ENCODE assay signal across 39 cellular contexts in genomic region chr2:174148833-174149232, GRCh38.
"Had no signal": no experiment of that assay in that cellular context is flagged by ENCODE, and none has a peak within 500 bp of the region (broad histone marks: within the 10 kb centered on the region; RNA-seq: fewer than 3 reads in every experiment).

No MANE protein-coding gene starts in this region.

- H3K27me3 Mint-ChIP-seq: activated B cell treated with CpG ODN at 0.5 μM for 24 hours; activated CD4-positive, alpha-beta memory T cell treated with anti-CD3 and anti-CD28 coated beads for 36 hours; activated CD4-positive, alpha-beta T cell treated with anti-CD3 and anti-CD28 coated beads, Interleukin-2, amount 10 ng/mL, durations not matched to agents 24 days and 14 days; activated CD8-positive, alpha-beta T cell treated with anti-CD3 and anti-CD28 coated beads for 36 hours; activated naive CD4-positive, alpha-beta T cell treated with anti-CD3 and anti-CD28 coated beads, Interleukin-2, amount 50 U/mL, for 24 hours; activated naive CD8-positive, alpha-beta T cell; activated naive CD8-positive, alpha-beta T cell treated with anti-CD3 and anti-CD28 coated beads, Interleukin-2, amount 10 ng/mL, durations not matched to agents 7 days and 5 days; activated naive CD8-positive, alpha-beta T cell treated with anti-CD3 and anti-CD28 coated beads, Interleukin-2, amount 50 U/mL, for 24 hours; activated T-helper 17 cell treated with anti-CD3 and anti-CD28 coated beads, Interleukin-2, amount 50 U/mL, for 72 hours; brain; central memory CD8-positive, alpha-beta T cell had no signal

- H3K9me3 ChIP-seq: ascending aorta had no signal

- H3K27me3 ChIP-seq: ascending aorta, cardiac muscle cell had no signal

- H3K4me3 Mint-ChIP-seq: activated B cell treated with CpG ODN at 0.5 μM for 24 hours; activated CD4-positive, alpha-beta memory T cell treated with anti-CD3 and anti-CD28 coated beads for 36 hours; activated CD4-positive, alpha-beta T cell treated with anti-CD3 and anti-CD28 coated beads, Interleukin-2, amount 10 ng/mL, durations not matched to agents 24 days and 14 days; activated CD8-positive, alpha-beta T cell treated with anti-CD3 and anti-CD28 coated beads for 36 hours; activated naive CD4-positive, alpha-beta T cell treated with anti-CD3 and anti-CD28 coated beads for 36 hours; activated naive CD4-positive, alpha-beta T cell treated with anti-CD3 and anti-CD28 coated beads, Interleukin-2, amount 50 U/mL, for 24 hours; activated naive CD8-positive, alpha-beta T cell; activated naive CD8-positive, alpha-beta T cell treated with anti-CD3 and anti-CD28 coated beads, Interleukin-2, amount 10 ng/mL, durations not matched to agents 7 days and 5 days; activated naive CD8-positive, alpha-beta T cell treated with anti-CD3 and anti-CD28 coated beads, Interleukin-2, amount 50 U/mL, for 24 hours; activated T-cell treated with anti-CD3 and anti-CD28 coated beads, Interleukin-2, amount 50 U/mL, for 4 hours; activated T-cell treated with anti-CD3 and anti-CD28 coated beads, Interleukin-2, amount 50 U/mL, for 72 hours; activated T-helper 1 cell treated with anti-CD3 and anti-CD28 coated beads, Interleukin-12 subunit alpha, Interleukin-12 subunit beta, Interleukin-2, Interleukin-4 antibody, amounts not matched to agents 30 ng/mL and 10 ng/mL and 1 ng/mL, durations not matched to agents 14 hours and 24 hours and 36 hours; activated T-helper 17 cell treated with anti-CD3 and anti-CD28 coated beads, Interleukin-2, amount 50 U/mL, for 72 hours; brain; central memory CD8-positive, alpha-beta T cell; T-helper 1 cell treated with Interleukin-12 subunit alpha and Interleukin-12 subunit beta and Interleukin-4 antibody, amounts not matched to agents 30 μg/mL and 1 μg/mL, for 36 hours; T-helper 2 cell treated with Interferon-gamma antibody and Interleukin-4, amounts not matched to agents 5 μg/mL and 100 μg/mL, for 36 hours had no signal

- H3K4me3 ChIP-seq: ascending aorta, cardiac muscle cell had no signal

- H3K4me1 Mint-ChIP-seq: activated B cell treated with CpG ODN at 0.5 μM for 24 hours; activated naive CD4-positive, alpha-beta T cell treated with anti-CD3 and anti-CD28 coated beads, Interleukin-2, amount 50 U/mL, for 24 hours; activated naive CD8-positive, alpha-beta T cell treated with anti-CD3 and anti-CD28 coated beads, Interleukin-2, amount 50 U/mL, for 24 hours; activated T-helper 17 cell treated with anti-CD3 and anti-CD28 coated beads, Interleukin-2, amount 50 U/mL, for 72 hours had no signal

- H3K27ac Mint-ChIP-seq: activated B cell treated with CpG ODN at 0.5 μM for 24 hours; activated CD4-positive, alpha-beta memory T cell treated with anti-CD3 and anti-CD28 coated beads for 36 hours; activated CD4-positive, alpha-beta T cell treated with anti-CD3 and anti-CD28 coated beads, Interleukin-2, amount 10 ng/mL, durations not matched to agents 24 days and 14 days; activated CD8-positive, alpha-beta T cell treated with anti-CD3 and anti-CD28 coated beads for 36 hours; activated naive CD4-positive, alpha-beta T cell treated with anti-CD3 and anti-CD28 coated beads for 36 hours; activated naive CD4-positive, alpha-beta T cell treated with anti-CD3 and anti-CD28 coated beads, Interleukin-2, amount 50 U/mL, for 24 hours; activated naive CD8-positive, alpha-beta T cell; activated naive CD8-positive, alpha-beta T cell treated with anti-CD3 and anti-CD28 coated beads, Interleukin-2, amount 10 ng/mL, durations not matched to agents 7 days and 5 days; activated naive CD8-positive, alpha-beta T cell treated with anti-CD3 and anti-CD28 coated beads, Interleukin-2, amount 50 U/mL, for 24 hours; activated T-cell treated with anti-CD3 and anti-CD28 coated beads, Interleukin-2, amount 50 U/mL, for 72 hours; activated T-helper 1 cell treated with anti-CD3 and anti-CD28 coated beads, Interleukin-12 subunit alpha, Interleukin-12 subunit beta, Interleukin-2, Interleukin-4 antibody, amounts not matched to agents 30 ng/mL and 10 ng/mL and 1 ng/mL, durations not matched to agents 14 hours and 24 hours and 36 hours; activated T-helper 17 cell treated with anti-CD3 and anti-CD28 coated beads, Interleukin-2, amount 50 U/mL, for 72 hours; brain; T-helper 1 cell treated with Interleukin-12 subunit alpha and Interleukin-12 subunit beta and Interleukin-4 antibody, amounts not matched to agents 30 μg/mL and 1 μg/mL, for 36 hours; T-helper 2 cell treated with Interferon-gamma antibody and Interleukin-4, amounts not matched to agents 5 μg/mL and 100 μg/mL, for 36 hours had no signal

- ATAC-seq: activated CD8-positive, alpha-beta T cell treated with anti-CD3 and anti-CD28 coated beads for 36 hours; activated naive CD8-positive, alpha-beta T cell treated with anti-CD3 and anti-CD28 coated beads, Interleukin-2, amount 50 U/mL, for 24 hours; activated T-cell treated with anti-CD3 and anti-CD28 coated beads, Interleukin-2, amount 50 U/mL, for 4 hours; activated T-cell treated with anti-CD3 and anti-CD28 coated beads, Interleukin-2, amount 50 U/mL, for 72 hours; activated T-helper 17 cell treated with anti-CD3 and anti-CD28 coated beads, Interleukin-2, amount 50 U/mL, for 72 hours had no signal

- H3K9me3 Mint-ChIP-seq: activated B cell treated with CpG ODN at 0.5 μM for 24 hours; activated CD4-positive, alpha-beta memory T cell treated with anti-CD3 and anti-CD28 coated beads for 36 hours; activated CD4-positive, alpha-beta T cell treated with anti-CD3 and anti-CD28 coated beads, Interleukin-2, amount 10 ng/mL, durations not matched to agents 24 days and 14 days; activated CD8-positive, alpha-beta T cell treated with anti-CD3 and anti-CD28 coated beads for 36 hours; activated naive CD4-positive, alpha-beta T cell treated with anti-CD3 and anti-CD28 coated beads for 36 hours; activated naive CD4-positive, alpha-beta T cell treated with anti-CD3 and anti-CD28 coated beads, Interleukin-2, amount 50 U/mL, for 24 hours; activated naive CD8-positive, alpha-beta T cell treated with anti-CD3 and anti-CD28 coated beads, Interleukin-2, amount 10 ng/mL, durations not matched to agents 7 days and 5 days; activated naive CD8-positive, alpha-beta T cell treated with anti-CD3 and anti-CD28 coated beads, Interleukin-2, amount 50 U/mL, for 24 hours; activated T-cell treated with anti-CD3 and anti-CD28 coated beads, Interleukin-2, amount 50 U/mL, for 4 hours; activated T-cell treated with anti-CD3 and anti-CD28 coated beads, Interleukin-2, amount 50 U/mL, for 72 hours; activated T-helper 1 cell treated with anti-CD3 and anti-CD28 coated beads, Interleukin-12 subunit alpha, Interleukin-12 subunit beta, Interleukin-2, Interleukin-4 antibody, amounts not matched to agents 30 ng/mL and 10 ng/mL and 1 ng/mL, durations not matched to agents 14 hours and 24 hours and 36 hours; activated T-helper 17 cell treated with anti-CD3 and anti-CD28 coated beads, Interleukin-2, amount 50 U/mL, for 72 hours; brain; central memory CD8-positive, alpha-beta T cell; T-helper 1 cell treated with Interleukin-12 subunit alpha and Interleukin-12 subunit beta and Interleukin-4 antibody, amounts not matched to agents 30 μg/mL and 1 μg/mL, for 36 hours; T-helper 2 cell treated with Interferon-gamma antibody and Interleukin-4, amounts not matched to agents 5 μg/mL and 100 μg/mL, for 36 hours had no signal

- H3K36me3 ChIP-seq: ascending aorta, cardiac muscle cell had no signal

- FAIRE-seq: bronchial epithelial cell, TTC549 had no signal

- DNase-seq: activated B cell treated with CpG ODN at 0.5 μM for 24 hours; activated CD4-positive, alpha-beta memory T cell treated with anti-CD3 and anti-CD28 coated beads for 36 hours; activated CD4-positive, alpha-beta T cell treated with anti-CD3 and anti-CD28 coated beads for 4 hours; activated CD4-positive, alpha-beta T cell treated with anti-CD3 and anti-CD28 coated beads, Interleukin-2, amount 10 ng/mL, durations not matched to agents 24 days and 14 days; activated CD4-positive, alpha-beta T cell treated with anti-CD3 and anti-CD28 coated beads, Interleukin-2, amount 50 U/mL, for 1 hour; activated CD4-positive, alpha-beta T cell treated with anti-CD3 and anti-CD28 coated beads, Interleukin-2, amount 50 U/mL, for 4 hours; activated CD4-positive, CD25-positive, alpha-beta regulatory T cell treated with anti-CD3 and anti-CD28 coated beads, Interleukin-2, amount 50 U/mL, for 72 hours; activated CD8-positive, alpha-beta memory T cell treated with anti-CD3 and anti-CD28 coated beads, Interleukin-2, amount 50 U/mL, for 4 hours; activated CD8-positive, alpha-beta T cell treated with anti-CD3 and anti-CD28 coated beads for 36 hours; activated effector memory CD4-positive, alpha-beta T cell treated with anti-CD3 and anti-CD28 coated beads, Interleukin-2, amount 50 U/mL, for 16 hours; activated gamma-delta T cell treated with Interleukin-2 at 50 U/mL for 16 hours; activated naive CD4-positive, alpha-beta T cell; activated naive CD4-positive, alpha-beta T cell treated with anti-CD3 and anti-CD28 coated beads for 36 hours; activated naive CD8-positive, alpha-beta T cell treated with anti-CD3 and anti-CD28 coated beads, Interleukin-2, amount 10 ng/mL, durations not matched to agents 7 days and 5 days; activated naive CD8-positive, alpha-beta T cell treated with anti-CD3 and anti-CD28 coated beads, Interleukin-2, amount 50 U/mL, for 24 hours; activated T-cell treated with anti-CD3 and anti-CD28 coated beads for 4 hours; activated T-cell treated with anti-CD3 and anti-CD28 coated beads, Interleukin-2, amount 50 U/mL, for 1 hour; activated T-cell treated with anti-CD3 and anti-CD28 coated beads, Interleukin-2, amount 50 U/mL, for 4 hours; activated T-cell treated with anti-CD3 and anti-CD28 coated beads, Interleukin-2, amount 50 U/mL, for 72 hours; amygdala; anterior cingulate cortex; caudate nucleus; cerebellar nuclear complex; T-helper 1 cell; T-helper 2 cell; T-helper 9 cell had no signal

- H3K27ac ChIP-seq: ascending aorta, cardiac muscle cell, VCaP had no signal
